In the genomic region with DNA sequence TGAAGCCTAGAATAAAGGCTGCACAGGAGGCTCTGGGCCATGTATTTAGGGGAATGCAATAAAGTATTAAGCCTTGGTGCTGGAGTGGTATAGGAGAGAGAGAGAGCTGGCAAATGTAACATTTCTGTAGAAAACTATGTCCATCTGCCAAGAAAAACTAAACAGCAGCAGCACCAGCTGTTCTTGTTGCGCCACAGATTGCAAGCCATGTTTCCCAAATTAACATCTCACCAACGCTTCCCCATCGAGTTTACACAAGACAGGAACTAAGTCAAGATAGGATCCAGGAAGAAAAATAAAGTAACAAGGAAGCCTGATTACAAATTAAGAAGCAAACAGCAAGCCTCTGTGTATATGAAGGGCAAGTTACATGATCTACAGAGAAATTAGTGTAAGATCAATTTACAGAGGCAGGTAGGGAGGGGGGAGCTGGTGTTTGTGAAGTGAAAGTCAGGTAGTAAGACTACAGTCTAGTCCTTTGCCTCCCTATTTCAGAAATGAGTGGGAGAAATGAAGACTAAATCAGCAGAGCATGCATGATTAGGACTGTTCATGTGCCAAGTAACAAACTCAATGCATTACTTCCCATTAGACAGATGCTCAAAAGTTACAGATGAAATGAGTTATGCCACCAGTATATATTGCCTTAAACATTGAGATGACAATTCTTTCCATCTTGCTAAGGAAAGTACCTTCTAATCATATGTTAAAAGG, we compare ENCODE assay signal across 12 cellular contexts.
DNase-seq lines count a peak whose midpoint lies in the region; ATAC-seq, FAIRE-seq and TF ChIP-seq lines count a peak whose summit lies in the region.
"Had no signal": no experiment of that assay in that cellular context is flagged by ENCODE, and none has a peak within 500 bp of the region (broad histone marks: within the 10 kb centered on the region; RNA-seq: fewer than 3 reads in every experiment).

No MANE protein-coding gene starts in this region.

- no peaks in the 10 kb centered on the region for H3K4me1 Mint-ChIP-seq in CD8-positive, alpha-beta memory T cell

- no peak for FAIRE-seq in D721Med (lab: Jason Lieb, UNC)

- H3K9me3 Mint-ChIP-seq in CD8-positive, alpha-beta memory T cell = peaks cover 4 to 10% (median 8%) of the 10 kb centered on the region in 5 donors

- peak overlapping the region; percentile 79 for H2AFZ ChIP-seq in OCI-LY3 (ENCODE audit: low read depth, low read length)
- no peak overlapping the region for H2AFZ ChIP-seq in osteoblast (ENCODE audit: low read length)

- H3K36me3 ChIP-seq in OCI-LY3 (replicated peaks; ENCODE audit: low read depth, low read length) = peaks cover 2% of the 10 kb centered on the region
- no peaks in the 10 kb centered on the region for H3K36me3 ChIP-seq in osteoblast (ENCODE audit: insufficient read depth, low read length)
- H3K36me3 ChIP-seq in CD8-positive, alpha-beta memory T cell (ENCODE audit: insufficient read depth, low read length) = no peaks in the 10 kb centered on the region

- CTCF ChIA-PET in CD8-positive, alpha-beta memory T cell (lab: Charles Lee) = no interaction called here

- no peak for ATAC-seq in HG03521 (IDR thresholded peaks at IDR 0.05; ENCODE audit: unreplicated experiment)

- no peaks in the 10 kb centered on the region for H3K36me3 Mint-ChIP-seq in CD8-positive, alpha-beta memory T cell
- H3K36me3 Mint-ChIP-seq: activated naive CD8-positive, alpha-beta T cell had no signal

- POLR2A ChIA-PET in CD8-positive, alpha-beta memory T cell (lab: Charles Lee) = no interaction called here

- H3K4me3 ChIP-seq in OCI-LY3 (ENCODE audit: low read length) (peak overlapping the region; percentile 59), fibroblast of mammary gland (ENCODE audit: control insufficient read depth, low read depth, low read length) (no peak overlapping the region), osteoblast (ENCODE audit: insufficient read depth, low read length) (no peak overlapping the region)
- no peak overlapping the region for H3K4me3 ChIP-seq in CD8-positive, alpha-beta memory T cell (ENCODE audit: low read length)

- H4K20me1 ChIP-seq in OCI-LY3 (ENCODE audit: insufficient read depth, low read length) = no peaks in the 10 kb centered on the region
- no peaks in the 10 kb centered on the region for H4K20me1 ChIP-seq in osteoblast (ENCODE audit: insufficient read depth, low read length)

- no peak overlapping the region for H3K27ac Mint-ChIP-seq in CD8-positive, alpha-beta memory T cell
- H3K27ac Mint-ChIP-seq: activated naive CD8-positive, alpha-beta T cell; T-helper 1 cell treated with Interleukin-12 subunit alpha and Interleukin-12 subunit beta and Interleukin-4 antibody, amounts not matched to agents 30 μg/mL and 1 μg/mL, for 36 hours had no signal

- DNase-seq in Kasumi-1 (lab: John Stamatoyannopoulos, UW) = peak; percentile 59 to 73
- peak; percentile 63 for DNase-seq in fibroblast of mammary gland (ENCODE audit: low read depth)
- DNase-seq in osteoblast (ENCODE audit: insufficient read length, low spot score, missing footprints) = peak; percentile 21
- DNase-seq in D721Med (ENCODE audit: insufficient read length, low spot score) = no peak
- DNase-seq in effector CD8-positive, alpha-beta T cell (lab: John Stamatoyannopoulos, UW) = no peak
- no peak for DNase-seq in CD8-positive, alpha-beta memory T cell
- DNase-seq: effector CD4-positive, alpha-beta T cell; NCI-H1105 had no signal

- H3K9ac ChIP-seq in OCI-LY3 (ENCODE audit: low read length) = peak overlapping the region; percentile 50

- H3K4me3 Mint-ChIP-seq in CD8-positive, alpha-beta memory T cell = no peak overlapping the region
- H3K4me3 Mint-ChIP-seq: activated naive CD8-positive, alpha-beta T cell; T-helper 1 cell treated with Interleukin-12 subunit alpha and Interleukin-12 subunit beta and Interleukin-4 antibody, amounts not matched to agents 30 μg/mL and 1 μg/mL, for 36 hours had no signal

- H3K9me3 ChIP-seq in OCI-LY3 (ENCODE audit: insufficient read depth, low read length) = no peaks in the 10 kb centered on the region
- no peaks in the 10 kb centered on the region for H3K9me3 ChIP-seq in osteoblast (ENCODE audit: low read depth, low read length)
- no peaks in the 10 kb centered on the region for H3K9me3 ChIP-seq in CD8-positive, alpha-beta memory T cell (ENCODE audit: low read length)

- H3K27me3 ChIP-seq in OCI-LY3 (ENCODE audit: low read depth, low read length) (no peaks in the 10 kb centered on the region), osteoblast (ENCODE audit: insufficient read depth, low read length) (no peaks in the 10 kb centered on the region)
- H3K27me3 ChIP-seq in CD8-positive, alpha-beta memory T cell (ENCODE audit: insufficient read depth, low read length, poor library complexity, severe bottlenecking) = no peaks in the 10 kb centered on the region

- H3K4me2 ChIP-seq in OCI-LY3 (ENCODE audit: low read length) = peak overlapping the region; percentile 77
- no peak overlapping the region for H3K4me2 ChIP-seq in osteoblast (ENCODE audit: insufficient read depth, low read length)

- no peaks in the 10 kb centered on the region for H3K79me2 ChIP-seq in OCI-LY3 (ENCODE audit: low read length)
- H3K79me2 ChIP-seq in osteoblast (ENCODE audit: insufficient read depth, low read length) = no peaks in the 10 kb centered on the region

- no peaks in the 10 kb centered on the region for H3K27me3 Mint-ChIP-seq in CD8-positive, alpha-beta memory T cell
- H3K27me3 Mint-ChIP-seq: activated naive CD8-positive, alpha-beta T cell had no signal

- TF ChIP-seq CTCF in OCI-LY3 (IDR thresholded peaks at IDR 0.05; ENCODE audit: low read depth, low read length) (no peak), fibroblast of mammary gland (conservative IDR thresholded peaks at IDR 0.05; ENCODE audit: control insufficient read depth, insufficient read depth, low read depth, low read length) (no peak), osteoblast (IDR thresholded peaks at IDR 0.05; ENCODE audit: extremely low read depth, low read depth, low read length) (no peak), D721Med (IDR thresholded peaks at IDR 0.05; ENCODE audit: insufficient read depth, missing control alignments) (no peak)

- H3K4me1 ChIP-seq in OCI-LY3 (ENCODE audit: low read length) = peaks cover 44% of the 10 kb centered on the region
- H3K4me1 ChIP-seq in osteoblast (ENCODE audit: insufficient read depth, low read length) = peaks cover 16% of the 10 kb centered on the region
- no peaks in the 10 kb centered on the region for H3K4me1 ChIP-seq in CD8-positive, alpha-beta memory T cell (ENCODE audit: insufficient read depth, low read length)

- H3K27ac ChIP-seq in OCI-LY3 (ENCODE audit: low read length) = peak overlapping the region; percentile 90
- no peak overlapping the region for H3K27ac ChIP-seq in osteoblast (ENCODE audit: low read depth, low read length)
- no peak overlapping the region for H3K27ac ChIP-seq in CD8-positive, alpha-beta memory T cell (ENCODE audit: low read depth, low read length)

Comparison
In these comparisons a context has a peak if more than half of its experiments do, and no peak if none do; other contexts are left out.
1. DNase-seq: peak in Kasumi-1 (2 of 2), fibroblast of mammary gland (single experiment) and osteoblast (single experiment); none in D721Med (single experiment), effector CD8-positive, alpha-beta T cell (single experiment) and CD8-positive, alpha-beta memory T cell (0 of 5).